15 cellular contexts compared by ENCODE assay signal in genomic region chr14:23861666-23862065, GRCh38.
DNase-seq lines count a peak whose midpoint lies in the region; ATAC-seq and TF ChIP-seq lines count a peak whose summit lies in the region.
"Had no signal": no experiment of that assay in that cellular context is flagged by ENCODE, and none has a peak within 500 bp of the region (broad histone marks: within the 10 kb centered on the region; RNA-seq: fewer than 3 reads in every experiment).

No MANE protein-coding gene starts in this region.

- H3K4me2 ChIP-seq in mammary epithelial cell (ENCODE audit: insufficient read depth, low read depth, low read length) = no peak overlapping the region
- H3K4me2 ChIP-seq in PC-9 = 0 out of 2 replicates have a peak overlapping the region, but pooled peaks have one; percentile 7
- no peak overlapping the region for H3K4me2 ChIP-seq in OCI-LY7 (ENCODE audit: low read length)

- in situ Hi-C loops in mammary epithelial cell (cut with MboI; ENCODE audit: low sequenced_read_pairs in 2 of 2) = no loop called here

- H3K27ac ChIP-seq in mammary epithelial cell (ENCODE audit: insufficient read depth, low read depth, low read length) = no peak overlapping the region
- H3K27ac ChIP-seq in PC-9 = no peak overlapping the region
- H3K27ac ChIP-seq in upper lobe of right lung = no peak overlapping the region
- H3K27ac ChIP-seq in OCI-LY7 (ENCODE audit: low read depth, low read length, poor library complexity, severe bottlenecking) = no peak overlapping the region
- H3K27ac ChIP-seq in sigmoid colon = no peak overlapping the region
- H3K27ac ChIP-seq: lower lobe of right lung had no signal

- intact Hi-C loops in MCF 10A (cut with micrococcal nuclease) = no loop called here
- intact Hi-C loops in mammary epithelial cell (cut with micrococcal nuclease) = no loop called here
- intact Hi-C loops in PC-9 (cut with micrococcal nuclease; ENCODE audit: unreplicated experiment) = no loop called here
- intact Hi-C loops in upper lobe of right lung (cut with DNase I) = no loop called here
- intact Hi-C loops in OCI-LY7 (cut with micrococcal nuclease; ENCODE audit: unreplicated experiment) = no loop called here
- intact Hi-C loops in sigmoid colon (cut with DNase I) = no loop called here

- H3K4me3 Mint-ChIP-seq in MCF 10A (ENCODE audit: unreplicated experiment) = no peak overlapping the region
- H3K4me3 Mint-ChIP-seq: activated CD8-positive, alpha-beta memory T cell treated with anti-CD3 and anti-CD28 coated beads, Interleukin-2, amount 10 ng/mL, durations not matched to agents 7 days and 5 days; nephron progenitor cell had no signal

- dilution Hi-C loops in mammary epithelial cell (cut with HindIII; ENCODE audit: low sequenced_read_pairs) = no loop called here

- no peaks in the 10 kb centered on the region for H3F3A ChIP-seq in PC-9 (ENCODE audit: insufficient read depth, low read depth)

- H3K36me3 Mint-ChIP-seq in MCF 10A (ENCODE audit: insufficient read depth, unreplicated experiment) = no peaks in the 10 kb centered on the region
- H3K36me3 Mint-ChIP-seq: activated CD8-positive, alpha-beta memory T cell treated with anti-CD3 and anti-CD28 coated beads, Interleukin-2, amount 10 ng/mL, durations not matched to agents 7 days and 5 days had no signal

- peak; percentile 50 for ATAC-seq in upper lobe of right lung
- ATAC-seq: activated CD8-positive, alpha-beta memory T cell treated with anti-CD3 and anti-CD28 coated beads, Interleukin-2, amount 10 ng/mL, durations not matched to agents 7 days and 5 days; lower lobe of right lung had no signal

- H3K4me3 ChIP-seq in mammary epithelial cell (replicated peaks in 1 of 3; ENCODE audit: insufficient read depth in 1 of 3, low read depth in 2 of 3, low read length in 3 of 3) (no peak overlapping the region), PC-9 (no peak overlapping the region), fibroblast of the aortic adventitia (ENCODE audit: low read depth, low read length) (no peak overlapping the region), upper lobe of right lung (no peak overlapping the region), OCI-LY7 (ENCODE audit: low read depth, low read length, poor library complexity, severe bottlenecking) (no peak overlapping the region), sigmoid colon (no peak overlapping the region), MG63 (no peak overlapping the region)
- H3K4me3 ChIP-seq: lower lobe of right lung had no signal

- no peak for TF ChIP-seq EP300 in sigmoid colon (IDR thresholded peaks at IDR 0.05)

- no peaks in the 10 kb centered on the region for H3K4me1 Mint-ChIP-seq in MCF 10A (ENCODE audit: insufficient read depth, unreplicated experiment)
- H3K4me1 Mint-ChIP-seq: activated CD8-positive, alpha-beta memory T cell treated with anti-CD3 and anti-CD28 coated beads, Interleukin-2, amount 10 ng/mL, durations not matched to agents 7 days and 5 days had no signal

- no peak overlapping the region for H3K27ac Mint-ChIP-seq in MCF 10A (ENCODE audit: low read depth, unreplicated experiment)
- H3K27ac Mint-ChIP-seq: activated CD8-positive, alpha-beta memory T cell treated with anti-CD3 and anti-CD28 coated beads, Interleukin-2, amount 10 ng/mL, durations not matched to agents 7 days and 5 days; nephron progenitor cell had no signal

- H4K20me1 ChIP-seq in mammary epithelial cell (ENCODE audit: insufficient read depth, low read length) (no peaks in the 10 kb centered on the region), PC-9 (ENCODE audit: insufficient read depth) (no peaks in the 10 kb centered on the region), OCI-LY7 (ENCODE audit: insufficient read depth, low read length) (no peaks in the 10 kb centered on the region)

- peaks cover 17% of the 10 kb centered on the region for H3K27me3 Mint-ChIP-seq in MCF 10A (ENCODE audit: insufficient read depth, unreplicated experiment)

- TF ChIP-seq POLR2A in sigmoid colon (IDR thresholded peaks at IDR 0.05) = no peak

- H3K9me3 ChIP-seq in mammary epithelial cell (replicated peaks; ENCODE audit: insufficient read depth, low read length) (no peaks in the 10 kb centered on the region), PC-9 (ENCODE audit: insufficient read depth, low read depth) (no peaks in the 10 kb centered on the region), upper lobe of right lung (no peaks in the 10 kb centered on the region), OCI-LY7 (ENCODE audit: low read length) (no peaks in the 10 kb centered on the region), sigmoid colon (no peaks in the 10 kb centered on the region), MG63 (no peaks in the 10 kb centered on the region)
- H3K9me3 ChIP-seq: lower lobe of right lung had no signal

- CTCF ChIA-PET in MCF 10A (lab: Yijun Ruan, JAX) = interaction anchor here (0.7 to 0.9 kb wide), 2 partner anchors 226 to 922 kb away, joined by 3 read pairs; no protein-coding TSS in a partner anchor
- CTCF ChIA-PET in mammary epithelial cell (lab: Charles Lee; ENCODE audit: low non-redundant PET) = no interaction called here
- CTCF ChIA-PET in PC-9 (lab: Charles Lee) = no interaction called here
- CTCF ChIA-PET in OCI-LY7 (lab: Charles Lee; ENCODE audit: unreplicated experiment) = no interaction called here

- H3K27me3 ChIP-seq in mammary epithelial cell (ENCODE audit: insufficient read depth, low read length) = no peaks in the 10 kb centered on the region
- H3K27me3 ChIP-seq in PC-9 (ENCODE audit: insufficient read depth, low read depth) = no peaks in the 10 kb centered on the region
- no peaks in the 10 kb centered on the region for H3K27me3 ChIP-seq in upper lobe of right lung
- no peaks in the 10 kb centered on the region for H3K27me3 ChIP-seq in sigmoid colon
- no peaks in the 10 kb centered on the region for H3K27me3 ChIP-seq in MG63

- POLR2A ChIA-PET in MCF 10A (lab: Yijun Ruan, JAX) (no interaction called here), PC-9 (lab: Charles Lee; ENCODE audit: unreplicated experiment) (no interaction called here), OCI-LY7 (lab: Charles Lee) (no interaction called here)

- H3K36me3 ChIP-seq in mammary epithelial cell (ENCODE audit: insufficient read depth, low read length) = no peaks in the 10 kb centered on the region
- no peaks in the 10 kb centered on the region for H3K36me3 ChIP-seq in PC-9 (ENCODE audit: low read depth)
- H3K36me3 ChIP-seq in upper lobe of right lung = no peaks in the 10 kb centered on the region
- H3K36me3 ChIP-seq in OCI-LY7 (ENCODE audit: insufficient read depth, low read length) = no peaks in the 10 kb centered on the region
- H3K36me3 ChIP-seq in sigmoid colon = no peaks in the 10 kb centered on the region
- H3K36me3 ChIP-seq in MG63 = no peaks in the 10 kb centered on the region
- H3K36me3 ChIP-seq: lower lobe of right lung had no signal

- H3K9ac ChIP-seq in mammary epithelial cell (ENCODE audit: insufficient read depth, low read length) = no peak overlapping the region

- TF ChIP-seq CTCF in MCF 10A (IDR thresholded peaks at IDR 0.05; ENCODE audit: unreplicated experiment) (no peak), mammary epithelial cell (conservative IDR thresholded peaks at IDR 0.05 in 1 of 2, IDR thresholded peaks at IDR 0.05 in 1 of 2; ENCODE audit: extremely low read depth in 1 of 2, insufficient read depth in 1 of 2, low read depth in 1 of 2, low read length in 2 of 2) (no peak), PC-9 (conservative IDR thresholded peaks at IDR 0.05) (no peak), fibroblast of the aortic adventitia (IDR thresholded peaks at IDR 0.05; ENCODE audit: insufficient read depth, low read length) (no peak), upper lobe of right lung (IDR thresholded peaks at IDR 0.05) (no peak), OCI-LY7 (conservative IDR thresholded peaks at IDR 0.05; ENCODE audit: low read length) (no peak), sigmoid colon (IDR thresholded peaks at IDR 0.05) (no peak)

- H3K4me1 ChIP-seq in mammary epithelial cell (ENCODE audit: insufficient read depth, low read length) (no peaks in the 10 kb centered on the region), PC-9 (replicated peaks; ENCODE audit: insufficient read depth) (0 out of 2 replicates have a peak, but pooled peaks cover 10% of the 10 kb centered on the region), upper lobe of right lung (no peaks in the 10 kb centered on the region), OCI-LY7 (ENCODE audit: insufficient read depth, low read length, poor library complexity, severe bottlenecking) (no peaks in the 10 kb centered on the region), sigmoid colon (peaks cover 0 to 16% (median 7%) of the 10 kb centered on the region in 4 donors)
- H3K4me1 ChIP-seq: lower lobe of right lung had no signal

- H2AFZ ChIP-seq in mammary epithelial cell (ENCODE audit: low read depth, low read length) = no peak overlapping the region
- H2AFZ ChIP-seq in PC-9 = no peak overlapping the region
- H2AFZ ChIP-seq in OCI-LY7 (ENCODE audit: low read length) = no peak overlapping the region

- peak; percentile 23 for DNase-seq in MCF 10A (ENCODE audit: unreplicated experiment)
- DNase-seq in mammary epithelial cell = no peak
- peak in 1 of 2 experiments; percentile 31 for DNase-seq in PC-9
- DNase-seq in fibroblast of the aortic adventitia (ENCODE audit: low read depth) = peak; percentile 10
- no peak for DNase-seq in upper lobe of right lung
- DNase-seq in OCI-LY7 (ENCODE audit: low spot score) = no peak
- DNase-seq in sigmoid colon = no peak
- DNase-seq in MG63 = no peak
- DNase-seq: activated CD4-positive, CD25-positive, alpha-beta regulatory T cell; activated CD8-positive, alpha-beta memory T cell treated with anti-CD3 and anti-CD28 coated beads, Interleukin-2, amount 10 ng/mL, durations not matched to agents 7 days and 5 days; activated effector memory CD4-positive, alpha-beta T cell treated with anti-CD3 and anti-CD28 coated beads, Interleukin-2, amount 50 U/mL, for 16 hours; lower lobe of right lung; nephron progenitor cell; retina; stimulated activated CD4-positive, alpha-beta T cell treated with anti-CD3 and anti-CD28 coated beads, Interleukin-2, amount 100 ng/mL, for 48 hours had no signal

- no peaks in the 10 kb centered on the region for H3K9me3 Mint-ChIP-seq in MCF 10A (ENCODE audit: unreplicated experiment)
- H3K9me3 Mint-ChIP-seq: nephron progenitor cell had no signal

- H3K9me2 ChIP-seq in PC-9 (ENCODE audit: insufficient read depth) (no peaks in the 10 kb centered on the region), OCI-LY7 (ENCODE audit: insufficient read depth, low read length) (no peaks in the 10 kb centered on the region)

- WGBS in mammary epithelial cell (ENCODE audit: low coverage, missing lambda C conversion rate) = 20% methylated on average over 2 of the region's 2 CpGs
- 9 to 57% methylated on average over 2 of the region's 2 CpGs for WGBS in sigmoid colon, 2 donors

- H3K79me2 ChIP-seq in mammary epithelial cell (ENCODE audit: insufficient read depth, low read length) = no peaks in the 10 kb centered on the region
- H3K79me2 ChIP-seq in PC-9 (ENCODE audit: low read depth) = no peaks in the 10 kb centered on the region
- H3K79me2 ChIP-seq in OCI-LY7 (ENCODE audit: insufficient read depth, low read depth, low read length) = no peaks in the 10 kb centered on the region

- BruUV-seq in MCF 10A (replicated peaks; lab: Mats Ljungman, UMichigan) = no TSS peak
- no TSS peak for BruUV-seq in mammary epithelial cell (replicated peaks; lab: Mats Ljungman, UMichigan)
- no TSS peak for BruUV-seq in PC-9 (replicated peaks; lab: Mats Ljungman, UMichigan)
- BruUV-seq in OCI-LY7 (replicated peaks; lab: Mats Ljungman, UMichigan) = no TSS peak

Comparison
In these comparisons a context has a peak if more than half of its experiments do, and no peak if none do; other contexts are left out.
1. DNase-seq: peak in MCF 10A (single experiment) and fibroblast of the aortic adventitia (single experiment); none in mammary epithelial cell (single experiment), upper lobe of right lung (single experiment), OCI-LY7 (single experiment), sigmoid colon (single experiment) and MG63 (single experiment).